In genomic region chr13:21124853-21125252, GRCh38 we compare ENCODE assay signal across 10 cellular contexts. TPM values are rescaled to one million over a fixed set of nuclear protein-coding genes. Genes with fewer than 3 reads are reported as not detected.
DNase-seq lines count a peak whose midpoint lies in the region; FAIRE-seq lines count a peak whose summit lies in the region.
"Had no signal": no experiment of that assay in that cellular context is flagged by ENCODE, and none has a peak within 500 bp of the region (broad histone marks: within the 10 kb centered on the region; RNA-seq: fewer than 3 reads in every experiment).

No MANE protein-coding gene starts in this region.

- H3K27ac Mint-ChIP-seq in activated T-helper 1 cell treated with anti-CD3 and anti-CD28 coated beads, Interleukin-12 subunit alpha, Interleukin-12 subunit beta, Interleukin-2, Interleukin-4 antibody, amounts not matched to agents 30 ng/mL and 10 ng/mL and 1 ng/mL, durations not matched to agents 14 hours and 24 hours and 36 hours: no peak overlapping the region

- no peak overlapping the region for H3K4me3 Mint-ChIP-seq in activated T-helper 1 cell treated with anti-CD3 and anti-CD28 coated beads, Interleukin-12 subunit alpha, Interleukin-12 subunit beta, Interleukin-2, Interleukin-4 antibody, amounts not matched to agents 30 ng/mL and 10 ng/mL and 1 ng/mL, durations not matched to agents 14 hours and 24 hours and 36 hours

- intact Hi-C loops in activated T-helper 1 cell treated with anti-CD3 and anti-CD28 coated beads, Interleukin-12 subunit alpha, Interleukin-12 subunit beta, Interleukin-2, Interleukin-4 antibody, amounts not matched to agents 30 ng/mL and 10 ng/mL and 1 ng/mL, durations not matched to agents 14 hours and 24 hours and 36 hours (cut with micrococcal nuclease): no loop called here

- H3K9me3 Mint-ChIP-seq in activated T-helper 1 cell treated with anti-CD3 and anti-CD28 coated beads, Interleukin-12 subunit alpha, Interleukin-12 subunit beta, Interleukin-2, Interleukin-4 antibody, amounts not matched to agents 30 ng/mL and 10 ng/mL and 1 ng/mL, durations not matched to agents 14 hours and 24 hours and 36 hours: no peaks in the 10 kb centered on the region

- peaks cover 2% of the 10 kb centered on the region for H3K27me3 Mint-ChIP-seq in activated T-helper 1 cell treated with anti-CD3 and anti-CD28 coated beads, Interleukin-12 subunit alpha, Interleukin-12 subunit beta, Interleukin-2, Interleukin-4 antibody, amounts not matched to agents 30 ng/mL and 10 ng/mL and 1 ng/mL, durations not matched to agents 14 hours and 24 hours and 36 hours (ENCODE audit: insufficient read depth)

- peak; percentile 54 for FAIRE-seq in HTR-8/SVneo (lab: Jason Lieb, UNC)
- FAIRE-seq: GM19239 had no signal

- no peaks in the 10 kb centered on the region for H3K4me1 Mint-ChIP-seq in activated T-helper 1 cell treated with anti-CD3 and anti-CD28 coated beads, Interleukin-12 subunit alpha, Interleukin-12 subunit beta, Interleukin-2, Interleukin-4 antibody, amounts not matched to agents 30 ng/mL and 10 ng/mL and 1 ng/mL, durations not matched to agents 14 hours and 24 hours and 36 hours (ENCODE audit: low read depth)

- H3K36me3 Mint-ChIP-seq in activated T-helper 1 cell treated with anti-CD3 and anti-CD28 coated beads, Interleukin-12 subunit alpha, Interleukin-12 subunit beta, Interleukin-2, Interleukin-4 antibody, amounts not matched to agents 30 ng/mL and 10 ng/mL and 1 ng/mL, durations not matched to agents 14 hours and 24 hours and 36 hours (ENCODE audit: low read depth): no peaks in the 10 kb centered on the region

- H3K4me3 ChIP-seq in skeletal muscle cell (ENCODE audit: low read depth, low read length): no peak overlapping the region

- DNase-seq in HTR-8/SVneo (ENCODE audit: insufficient read length, low spot score) (peak; percentile 45), NCI-H446 treated with DMSO at 0.1 percent for 48 hours (lab: John Stamatoyannopoulos, UW) (peak; percentile 95), dermis blood vessel endothelial cell (peak; percentile 83), skeletal muscle cell (ENCODE audit: low read depth) (peak; percentile 52), T1000 (lab: John Stamatoyannopoulos, UW) (no peak)
- no peak for DNase-seq in stimulated activated CD4-positive, alpha-beta T cell treated with anti-CD3 and anti-CD28 coated beads, Interleukin-2, amount 100 ng/mL, for 48 hours
- DNase-seq in activated T-helper 1 cell treated with anti-CD3 and anti-CD28 coated beads, Interleukin-12 subunit alpha, Interleukin-12 subunit beta, Interleukin-2, Interleukin-4 antibody, amounts not matched to agents 30 ng/mL and 10 ng/mL and 1 ng/mL, durations not matched to agents 14 hours and 24 hours and 36 hours (ENCODE audit: low spot score): no peak
- DNase-seq: activated T-cell treated with anti-CD3 and anti-CD28 coated beads, Interleukin-2, amount 50 U/mL, for 1 hour; stimulated activated CD4-positive, alpha-beta T cell treated with anti-CD3 and anti-CD28 coated beads, Interleukin-4, amount 100 ng/mL, for 1 hour had no signal

RNA-seq across cellular contexts. Expression of gene SAP18, which starts 15.1 kb away (rescaled TPM):
- total RNA-seq in dermis blood vessel endothelial cell: 46.3 and 53.9 TPM in 2 replicates
- total RNA-seq in activated T-helper 1 cell treated with anti-CD3 and anti-CD28 coated beads, Interleukin-12 subunit alpha, Interleukin-12 subunit beta, Interleukin-2, Interleukin-4 antibody, amounts not matched to agents 30 ng/mL and 10 ng/mL and 1 ng/mL, durations not matched to agents 14 hours and 24 hours and 36 hours: 265 and 280 TPM in 2 replicates

RNA-seq across cellular contexts. Expression of gene SKA3, which starts 51.5 kb away (rescaled TPM):
- 6.4 and 7.5 TPM in 2 replicates for total RNA-seq in dermis blood vessel endothelial cell
- 29.4 and 32.4 TPM in 2 replicates for total RNA-seq in activated T-helper 1 cell treated with anti-CD3 and anti-CD28 coated beads, Interleukin-12 subunit alpha, Interleukin-12 subunit beta, Interleukin-2, Interleukin-4 antibody, amounts not matched to agents 30 ng/mL and 10 ng/mL and 1 ng/mL, durations not matched to agents 14 hours and 24 hours and 36 hours

RNA-seq across cellular contexts. Expression of gene MRPL57, which starts 51.6 kb away (rescaled TPM):
- 25.9 and 26.3 TPM in 2 replicates for total RNA-seq in dermis blood vessel endothelial cell
- total RNA-seq in activated T-helper 1 cell treated with anti-CD3 and anti-CD28 coated beads, Interleukin-12 subunit alpha, Interleukin-12 subunit beta, Interleukin-2, Interleukin-4 antibody, amounts not matched to agents 30 ng/mL and 10 ng/mL and 1 ng/mL, durations not matched to agents 14 hours and 24 hours and 36 hours: 31.4 and 33.3 TPM in 2 replicates

Comparison
In these comparisons a context has a peak if more than half of its experiments do, and no peak if none do; other contexts are left out.
1. DNase-seq: peak in HTR-8/SVneo (single experiment), NCI-H446 treated with DMSO at 0.1 percent for 48 hours (single experiment), dermis blood vessel endothelial cell (single experiment) and skeletal muscle cell (single experiment); none in stimulated activated CD4-positive, alpha-beta T cell treated with anti-CD3 and anti-CD28 coated beads, Interleukin-2, amount 100 ng/mL, for 48 hours (0 of 2), activated T-helper 1 cell treated with anti-CD3 and anti-CD28 coated beads, Interleukin-12 subunit alpha, Interleukin-12 subunit beta, Interleukin-2, Interleukin-4 antibody, amounts not matched to agents 30 ng/mL and 10 ng/mL and 1 ng/mL, durations not matched to agents 14 hours and 24 hours and 36 hours (single experiment) and T1000 (single experiment).